Comparison of ENCODE assay signal across 13 cellular contexts in genomic region chr3:182739619-182740018, GRCh38. TPM values are rescaled to one million over a fixed set of nuclear protein-coding genes. Genes with fewer than 3 reads are reported as not detected.
DNase-seq lines count a peak whose midpoint lies in the region; ATAC-seq, FAIRE-seq and TF ChIP-seq lines count a peak whose summit lies in the region.
"Had no signal": no experiment of that assay in that cellular context is flagged by ENCODE, and none has a peak within 500 bp of the region (broad histone marks: within the 10 kb centered on the region; RNA-seq: fewer than 3 reads in every experiment).

No MANE protein-coding gene starts in this region.

- H2BK15ac ChIP-seq in H1 (ENCODE audit: low read length), result no peak overlapping the region

- no peak overlapping the region for H2BK5ac ChIP-seq in H1 (ENCODE audit: low read depth, low read length)

- no peak for TF ChIP-seq CTCF in HCT116 (IDR thresholded peaks at IDR 0.05 in 2 of 3, conservative IDR thresholded peaks at IDR 0.05 in 1 of 3; ENCODE audit: borderline replicate concordance in 1 of 3, insufficient read depth in 1 of 3, low read depth in 2 of 3, low read length in 2 of 3)
- no peak for TF ChIP-seq CTCF in H1 (IDR thresholded peaks at IDR 0.05; ENCODE audit: control extremely low read depth in 1 of 3, insufficient read depth in 1 of 3, low read depth in 1 of 3, low read length in 3 of 3)
- no peak for TF ChIP-seq CTCF in psoas muscle (IDR thresholded peaks at IDR 0.05)

- CTCF ChIA-PET in HCT116 (lab: Charles Lee) (no interaction called here), H1 (lab: Charles Lee; ENCODE audit: partially characterized antibody) (interaction anchor here (1.0 to 1.1 kb wide), 3 partner anchors 24 to 242 kb away, joined by 3 read pairs; no protein-coding TSS in a partner anchor)

- H3K79me2 ChIP-seq in HCT116 (ENCODE audit: insufficient read depth, low read length) (no peaks in the 10 kb centered on the region), H1 (ENCODE audit: control insufficient read depth in 1 of 2, insufficient read depth in 2 of 2, low read length in 2 of 2) (no peaks in the 10 kb centered on the region)

- no peak overlapping the region for H3K9ac ChIP-seq in HCT116 (ENCODE audit: low read length)
- H3K9ac ChIP-seq in H1 (replicated peaks in 1 of 4; ENCODE audit: extremely low read depth in 1 of 4, low read depth in 3 of 4, low read length in 3 of 4), result no peak overlapping the region

- WGBS in H1 (ENCODE audit: extremely low coverage in 1 of 2, insufficient coverage in 1 of 2, insufficient read length in 1 of 2, insufficient replicate concordance in 2 of 2, low coverage in 1 of 2, low lambda C conversion rate in 2 of 2, missing lambda C conversion rate in 1 of 2), 2 experiments, result 89% methylated on average over 3 of the region's 3 CpGs; no CpG with 5 or more reads in 1 of the 2 experiments
- WGBS in psoas muscle, 3 donors, result 14 to 22% (median 19%) methylated on average over 3 of the region's 3 CpGs

- H2AFZ ChIP-seq in HCT116 (ENCODE audit: low read depth, low read length, poor library complexity, severe bottlenecking), result peak overlapping the region; percentile 11
- H2AFZ ChIP-seq in H1 (ENCODE audit: low read length), result no peak overlapping the region

- H3K27ac ChIP-seq in HCT116 (ENCODE audit: low read depth, low read length), result no peak overlapping the region
- no peak overlapping the region for H3K27ac ChIP-seq in H1 (ENCODE audit: low read depth, low read length)
- peak overlapping the region; percentile 66 for H3K27ac ChIP-seq in psoas muscle

- intact Hi-C loops in HCT116 (cut with micrococcal nuclease), result no loop called here
- intact Hi-C loops in psoas muscle (cut with DNase I), result loop anchor here in 1 of 2 donors (5.0 kb wide), 1 partner anchor 53 kb away; the partner anchor contains the start of gene ATP11B

- H3K56ac ChIP-seq in H1 (replicated peaks; ENCODE audit: insufficient read length, low read depth, low read length), result no peak overlapping the region

- H3K14ac ChIP-seq in H1 (ENCODE audit: insufficient read length), result peak overlapping the region; percentile 55

- ATAC-seq in HCT116 (peak; percentile 39), psoas muscle (peak in 2 of 4 donors; percentile 40 to 47), GM19395 (IDR thresholded peaks at IDR 0.05; ENCODE audit: unreplicated experiment) (no peak), GM21619 (IDR thresholded peaks at IDR 0.05; ENCODE audit: unreplicated experiment) (no peak)

- H2BK120ac ChIP-seq in H1 (replicated peaks; ENCODE audit: low read depth, low read length), result no peak overlapping the region

- TF ChIP-seq EP300 in H1 (IDR thresholded peaks at IDR 0.05; ENCODE audit: borderline replicate concordance in 1 of 2, low read depth in 2 of 2, low read length in 2 of 2), result no peak

- H3K27me3 ChIP-seq in HCT116 (ENCODE audit: insufficient read depth, low read length) (no peaks in the 10 kb centered on the region), H1 (replicated peaks in 1 of 4; ENCODE audit: control insufficient read depth in 3 of 4, extremely low read depth in 1 of 4, insufficient read depth in 3 of 4, low read length in 3 of 4) (no peaks in the 10 kb centered on the region), psoas muscle (ENCODE audit: insufficient read depth in 3 of 3, low read length in 2 of 3) (peaks cover 0 to 4% (median 0%) of the 10 kb centered on the region in 3 donors)

- DNase-seq in HCT116 (ENCODE audit: low read depth, low spot score) (no peak), NCI-H526 (lab: John Stamatoyannopoulos, UW) (peak; percentile 15 to 58), H1 (ENCODE audit: low read depth in 1 of 2, low spot score in 2 of 2) (no peak), psoas muscle (no peak), EL (no peak)
- DNase-seq in activated T-cell treated with anti-CD3 and anti-CD28 coated beads, Interleukin-2, amount 50 U/mL, for 1 hour, result no peak
- DNase-seq: activated T-cell treated with anti-CD3 and anti-CD28 coated beads, Interleukin-2, amount 50 U/mL, for 72 hours; DND-41; H7; hippocampal formation; stimulated activated naive CD4-positive, alpha-beta T cell had no signal

- no TSS peak for BruUV-seq in HCT116 (replicated peaks; lab: Mats Ljungman, UMichigan)

- TF ChIP-seq RAD21 in HCT116 (IDR thresholded peaks at IDR 0.05; ENCODE audit: low read depth) (no peak), H1 (IDR thresholded peaks at IDR 0.05 in 1 of 2, conservative IDR thresholded peaks at IDR 0.05 in 1 of 2; ENCODE audit: low read depth in 2 of 2, low read length in 2 of 2) (no peak)

- H3K9me3 ChIP-seq in HCT116 (ENCODE audit: control insufficient read depth in 1 of 2, insufficient read depth in 1 of 2, low read depth in 1 of 2, low read length in 2 of 2), result no peaks in the 10 kb centered on the region
- no peaks in the 10 kb centered on the region for H3K9me3 ChIP-seq in H1 (ENCODE audit: insufficient read depth in 2 of 2, low read depth in 1 of 2, low read length in 1 of 2)
- no peaks in the 10 kb centered on the region for H3K9me3 ChIP-seq in psoas muscle

- RAD21 ChIA-PET in HCT116 (lab: Charles Lee; ENCODE audit: low non-redundant PET in 1 of 2, low total read pairs in 2 of 2, uncharacterized antibody in 2 of 2, unreplicated experiment in 2 of 2), result no interaction called here

- H3K4ac ChIP-seq in H1 (replicated peaks; ENCODE audit: insufficient read length, low read depth, low read length), result no peak overlapping the region

- no peak overlapping the region for H2AK5ac ChIP-seq in H1 (ENCODE audit: low read depth, low read length)

- H2BK12ac ChIP-seq in H1 (ENCODE audit: low read depth, low read length), result no peak overlapping the region

- H3K79me1 ChIP-seq in H1 (ENCODE audit: low read depth, low read length), result no peaks in the 10 kb centered on the region

- no peak for FAIRE-seq in H1 (lab: Jason Lieb, UNC)

- H3K4me3 ChIP-seq in HCT116 (replicated peaks in 1 of 2; ENCODE audit: low read depth in 1 of 2, low read length in 2 of 2), result no peak overlapping the region
- no peak overlapping the region for H3K4me3 ChIP-seq in H1 (ENCODE audit: extremely low read depth in 1 of 4, insufficient read depth in 2 of 4, low read depth in 3 of 4, low read length in 4 of 4)
- peak overlapping the region; percentile 48 for H3K4me3 ChIP-seq in psoas muscle

- POLR2A ChIA-PET in HCT116 (lab: Charles Lee), result interaction anchor here (1.1 kb wide), 1 partner anchor 8 kb away, joined by 3 read pairs; no protein-coding TSS in a partner anchor
- POLR2A ChIA-PET in H1 (lab: Charles Lee; ENCODE audit: partially characterized antibody), result no interaction called here

- H3K4me1 ChIP-seq in HCT116 (ENCODE audit: control insufficient read depth in 1 of 2, insufficient read depth in 2 of 2, low read length in 2 of 2) (peaks cover 17 to 29% of the 10 kb centered on the region in 2 experiments), H1 (replicated peaks in 1 of 4; ENCODE audit: control insufficient read depth in 3 of 4, insufficient read depth in 4 of 4, low read length in 3 of 4) (no peaks in the 10 kb centered on the region), psoas muscle (peaks cover 12% of the 10 kb centered on the region)

- H3K9me2 ChIP-seq in HCT116 (ENCODE audit: insufficient read depth), result no peaks in the 10 kb centered on the region

- no peak overlapping the region for H4K8ac ChIP-seq in H1 (ENCODE audit: extremely low read depth, insufficient read depth, low read length)

- H2BK20ac ChIP-seq in H1 (ENCODE audit: low read length), result no peak overlapping the region

- H3K36me3 ChIP-seq in HCT116 (ENCODE audit: control insufficient read depth in 1 of 2, insufficient read depth in 2 of 2, low read length in 2 of 2) (no peaks in the 10 kb centered on the region), H1 (ENCODE audit: control insufficient read depth in 2 of 4, insufficient read depth in 4 of 4, low read length in 3 of 4) (no peaks in the 10 kb centered on the region), psoas muscle (ENCODE audit: insufficient read depth in 1 of 2, low read depth in 1 of 2) (no peaks in the 10 kb centered on the region)

- no peak overlapping the region for H3K23ac ChIP-seq in H1 (ENCODE audit: insufficient read length)

- H4K91ac ChIP-seq in H1 (replicated peaks; ENCODE audit: insufficient read length, low read length), result no peak overlapping the region

- H3K4me2 ChIP-seq in HCT116 (ENCODE audit: low read length) (peak overlapping the region; percentile 58), H1 (ENCODE audit: insufficient read depth in 1 of 2, low read depth in 2 of 2, low read length in 2 of 2) (no peak overlapping the region)

- H4K20me1 ChIP-seq in HCT116 (ENCODE audit: insufficient read depth) (no peaks in the 10 kb centered on the region), H1 (replicated peaks in 1 of 2; ENCODE audit: control insufficient read depth in 1 of 2, insufficient read depth in 2 of 2, low read length in 2 of 2) (no peaks in the 10 kb centered on the region)

- no peak overlapping the region for H4K5ac ChIP-seq in H1 (ENCODE audit: insufficient read length, low read depth, low read length)

- no peak for TF ChIP-seq POLR2A in HCT116 (IDR thresholded peaks at IDR 0.05; ENCODE audit: borderline replicate concordance, extremely low read depth, insufficient read depth, insufficient read length)
- TF ChIP-seq POLR2A in H1 (IDR thresholded peaks at IDR 0.05; ENCODE audit: control extremely low read depth in 1 of 2, low read depth in 2 of 2, low read length in 2 of 2), result no peak

- H3K18ac ChIP-seq in H1 (ENCODE audit: extremely low read depth, low read length), result no peak overlapping the region

- no peaks in the 10 kb centered on the region for H3K23me2 ChIP-seq in H1 (ENCODE audit: low read depth, low read length)

TF ChIP-seq in HCT116, 20 proteins besides CTCF, POLR2A, EP300 and RAD21 (continues in another document):
- TF ChIP-seq CEBPB (IDR thresholded peaks at IDR 0.05; ENCODE audit: low read depth) (no peak), ELF1 (IDR thresholded peaks at IDR 0.05; ENCODE audit: borderline replicate concordance, low read depth) (no peak), ZNF274 (IDR thresholded peaks at IDR 0.05; ENCODE audit: low read depth, low read length) (no peak)

TF ChIP-seq in H1, 55 proteins besides CTCF, POLR2A, EP300 and RAD21:
- no peak for TF ChIP-seq MAX (IDR thresholded peaks at IDR 0.05)
TF ChIP-seq in H1: peak in this region for 0.

RNA-seq across cellular contexts. Expression of gene ATP11B, which starts 53.7 kb away (rescaled TPM):
- total RNA-seq in HCT116 (2021; ENCODE audit: unreplicated experiment), result 53.0 TPM
- polyA plus RNA-seq in HCT116 (2012), result 12.4 and 12.5 TPM in 2 replicates
- 26.5 and 27.2 TPM in 2 replicates for total RNA-seq in H1 (2021; fragmentation: NEBNext Ultra II Directional; extraction: Animal tissue kit (Norgen Biotek cat#: 25700))
- polyA plus RNA-seq in H1 (2011; rRNA removed), result 4.5 and 5.1 TPM in 2 replicates
- polyA plus RNA-seq in H1 (2011; cell fraction: cytosol; rRNA removed), result 5.7 TPM
- 3.2 TPM for polyA plus RNA-seq in H1 (2011; cell fraction: nucleus; rRNA removed)
- polyA plus RNA-seq in H1 (2012, experiment 1 of 2), result 6.3 to 11.5 TPM (median 10.5 TPM) in 4 replicates
- 0.34 TPM for polyA plus RNA-seq in H1 (2012, experiment 2 of 2)
- 13.7 TPM for polyA plus RNA-seq in H1 (2013, experiment 1 of 2)
- 16.1 TPM for polyA plus RNA-seq in H1 (2013, experiment 2 of 2)
- polyA minus RNA-seq in H1 (2011; rRNA and poly(A)+ RNA removed), result 10.5 and 15.7 TPM in 2 replicates
- 10.8 TPM for polyA minus RNA-seq in H1 (2011; cell fraction: cytosol; rRNA and poly(A)+ RNA removed)
- 22.3 TPM for polyA minus RNA-seq in H1 (2011; cell fraction: nucleus; rRNA and poly(A)+ RNA removed)
- 10 to 100 TPM; 18.8 to 23.9 (median 20.8) TPM for total RNA-seq in psoas muscle
- polyA plus RNA-seq in psoas muscle, result 10 to 100 TPM in 1 of 3 donors, 1 to 10 TPM in 2; 4.0 to 17.6 (median 6.4) TPM

Comparison
In these comparisons a context has a peak if more than half of its experiments do, and no peak if none do; other contexts are left out.
1. DNase-seq: peak in NCI-H526 (2 of 2); none in HCT116 (single experiment), H1 (0 of 2), psoas muscle (0 of 2), EL (single experiment) and activated T-cell treated with anti-CD3 and anti-CD28 coated beads, Interleukin-2, amount 50 U/mL, for 1 hour (single experiment).